ENCODE assay signal across 16 cellular contexts in the genomic region with DNA sequence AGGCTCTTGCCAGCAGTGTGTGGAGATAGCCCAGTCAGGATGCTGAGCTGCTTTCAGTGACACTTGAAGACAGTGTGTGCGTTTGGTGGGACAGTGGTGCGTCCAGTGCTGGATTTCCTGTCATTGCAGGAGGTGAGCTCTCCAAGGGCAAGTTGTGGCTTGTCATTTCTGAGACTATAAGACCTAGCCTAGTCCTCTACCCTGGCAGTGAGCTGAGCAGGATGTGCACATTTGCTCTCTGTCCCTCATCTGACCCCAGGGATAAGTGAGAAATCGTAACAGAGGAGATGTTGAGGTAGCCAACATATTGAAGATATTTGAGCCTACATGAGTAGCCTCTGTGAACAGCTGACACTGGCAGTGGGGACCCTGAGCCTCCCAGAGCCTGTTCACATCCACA. TPM values are rescaled to one million over a fixed set of nuclear protein-coding genes. Genes with fewer than 3 reads are reported as not detected.
"Had no signal": no experiment of that assay in that cellular context is flagged by ENCODE, and none has a peak within 500 bp of the region (broad histone marks: within the 10 kb centered on the region; RNA-seq: fewer than 3 reads in every experiment).

No MANE protein-coding gene starts in this region.

- H3K9me3 Mint-ChIP-seq: activated CD4-positive, alpha-beta memory T cell treated with anti-CD3 and anti-CD28 coated beads for 36 hours; activated T-helper 1 cell treated with anti-CD3 and anti-CD28 coated beads, Interleukin-12 subunit alpha, Interleukin-12 subunit beta, Interleukin-2, Interleukin-4 antibody, amounts not matched to agents 30 ng/mL and 10 ng/mL and 1 ng/mL, durations not matched to agents 14 hours and 24 hours and 36 hours; natural killer cell treated with Interleukin-12 subunit alpha and Interleukin-12 subunit beta and Interleukin-15 and Interleukin-18, amount 100 ng/mL, for 72 hours had no signal

- H3K27ac ChIP-seq: gastroesophageal sphincter, sigmoid colon, suprapubic skin, upper lobe of right lung had no signal

- ATAC-seq: gastroesophageal sphincter; left lobe of liver; natural killer cell treated with Interleukin-12 subunit alpha and Interleukin-12 subunit beta and Interleukin-15 and Interleukin-18, amount 100 ng/mL, for 72 hours; stimulated activated naive CD8-positive, alpha-beta T cell treated with anti-CD3 and anti-CD28 coated beads, Interleukin-15, Interleukin-2, amounts not matched to agents 100 U/mL and 50 U/mL, for 24 hours; upper lobe of right lung had no signal

- FAIRE-seq: astrocyte, colon had no signal

- H3K4me3 Mint-ChIP-seq: activated CD4-positive, alpha-beta memory T cell treated with anti-CD3 and anti-CD28 coated beads for 36 hours; activated T-helper 1 cell treated with anti-CD3 and anti-CD28 coated beads, Interleukin-12 subunit alpha, Interleukin-12 subunit beta, Interleukin-2, Interleukin-4 antibody, amounts not matched to agents 30 ng/mL and 10 ng/mL and 1 ng/mL, durations not matched to agents 14 hours and 24 hours and 36 hours; natural killer cell treated with Interleukin-12 subunit alpha and Interleukin-12 subunit beta and Interleukin-15 and Interleukin-18, amount 100 ng/mL, for 72 hours had no signal

- H3K27me3 Mint-ChIP-seq: activated CD4-positive, alpha-beta memory T cell treated with anti-CD3 and anti-CD28 coated beads for 36 hours; natural killer cell treated with Interleukin-12 subunit alpha and Interleukin-12 subunit beta and Interleukin-15 and Interleukin-18, amount 100 ng/mL, for 72 hours had no signal

- H3K4me3 ChIP-seq: gastroesophageal sphincter, sigmoid colon, suprapubic skin, upper lobe of right lung had no signal

- H3K9me3 ChIP-seq: gastroesophageal sphincter, sigmoid colon, suprapubic skin, upper lobe of right lung had no signal

- DNase-seq: activated CD4-positive, alpha-beta memory T cell treated with anti-CD3 and anti-CD28 coated beads for 36 hours; activated CD4-positive, CD25-positive, alpha-beta regulatory T cell treated with anti-CD3 and anti-CD28 coated beads, Interleukin-2, amount 50 U/mL, for 72 hours; activated naive CD4-positive, alpha-beta T cell treated with Interleukin-2 at 50 U/mL for 16 hours; islet precursor cell; mesenchymal stem cell; sigmoid colon; stimulated activated naive CD8-positive, alpha-beta T cell treated with anti-CD3 and anti-CD28 coated beads, Interleukin-15, Interleukin-2, amounts not matched to agents 100 U/mL and 50 U/mL, for 24 hours; T-helper 2 cell; upper lobe of right lung had no signal

- H3K27ac Mint-ChIP-seq: activated CD4-positive, alpha-beta memory T cell treated with anti-CD3 and anti-CD28 coated beads for 36 hours; activated T-helper 1 cell treated with anti-CD3 and anti-CD28 coated beads, Interleukin-12 subunit alpha, Interleukin-12 subunit beta, Interleukin-2, Interleukin-4 antibody, amounts not matched to agents 30 ng/mL and 10 ng/mL and 1 ng/mL, durations not matched to agents 14 hours and 24 hours and 36 hours; natural killer cell treated with Interleukin-12 subunit alpha and Interleukin-12 subunit beta and Interleukin-15 and Interleukin-18, amount 100 ng/mL, for 72 hours had no signal

- H3K27me3 ChIP-seq: gastroesophageal sphincter, sigmoid colon, suprapubic skin, upper lobe of right lung had no signal

RNA-seq across cellular contexts. Expression of a gene that starts 48.1 kb away (rescaled TPM):
- total RNA-seq: left lobe of liver had no signal
